9 cellular contexts compared by ENCODE assay signal in the genomic region with DNA sequence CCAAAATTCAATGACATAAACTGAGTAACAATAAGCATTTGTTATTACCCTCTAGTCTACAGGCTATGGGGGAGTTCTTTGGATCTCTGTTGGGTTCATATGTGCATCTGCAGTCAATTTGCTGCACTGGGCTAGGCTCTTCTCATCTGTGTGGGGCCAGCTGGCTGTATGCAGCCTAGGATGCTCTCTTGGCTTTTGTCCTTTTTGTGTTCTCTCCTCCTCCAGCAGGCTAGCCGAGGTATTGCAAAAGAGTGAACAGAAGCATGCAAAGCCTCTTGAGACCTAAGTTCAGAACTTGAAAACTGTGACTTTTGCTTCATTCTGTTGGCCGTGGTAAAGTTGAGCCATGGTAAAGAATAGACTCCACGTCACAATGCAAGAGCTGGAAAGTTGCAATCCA.
DNase-seq lines count a peak whose midpoint lies in the region; ATAC-seq and TF ChIP-seq lines count a peak whose summit lies in the region.
"Had no signal": no experiment of that assay in that cellular context is flagged by ENCODE, and none has a peak within 500 bp of the region (broad histone marks: within the 10 kb centered on the region; RNA-seq: fewer than 3 reads in every experiment).

No MANE protein-coding gene starts in this region.

- TF ChIP-seq CTCF in GM20000 (IDR thresholded peaks at IDR 0.05; ENCODE audit: extremely low read depth, missing control alignments), result peak; percentile 30
- TF ChIP-seq CTCF in PC-9 (conservative IDR thresholded peaks at IDR 0.05), result peak; percentile 63
- TF ChIP-seq CTCF in fibroblast of mammary gland (conservative IDR thresholded peaks at IDR 0.05; ENCODE audit: control insufficient read depth, insufficient read depth, low read depth, low read length), result peak; percentile 58
- peak; percentile 33 for TF ChIP-seq CTCF in smooth muscle cell (IDR thresholded peaks at IDR 0.05; ENCODE audit: borderline replicate concordance, insufficient read depth, poor library complexity, severe bottlenecking)

- H2AFZ ChIP-seq in PC-9 (no peak overlapping the region), smooth muscle cell (ENCODE audit: low read depth) (no peak overlapping the region)

- H3K4me1 ChIP-seq in PC-9 (replicated peaks; ENCODE audit: insufficient read depth) (peaks cover 9% of the 10 kb centered on the region; the same call in 1 of the 2 replicates), smooth muscle cell (ENCODE audit: low read depth) (no peaks in the 10 kb centered on the region)

- intact Hi-C loops in PC-9 (cut with micrococcal nuclease; ENCODE audit: unreplicated experiment), result no loop called here

- H3K4me3 ChIP-seq in PC-9, result no peak overlapping the region
- no peak overlapping the region for H3K4me3 ChIP-seq in fibroblast of mammary gland (ENCODE audit: control insufficient read depth, low read depth, low read length)
- H3K4me3 ChIP-seq in smooth muscle cell, result no peak overlapping the region

- H3K9ac ChIP-seq in smooth muscle cell (ENCODE audit: low read depth), result no peak overlapping the region

- DNase-seq in D341Med (ENCODE audit: low spot score) (peak; percentile 64), GM20000 (ENCODE audit: low spot score) (peak; percentile 26), PC-9 (no peak), fibroblast of mammary gland (ENCODE audit: low read depth) (peak; percentile 59), smooth muscle cell (lab: John Stamatoyannopoulos, UW; ENCODE audit: unreplicated experiment) (no peak)
- no peak for DNase-seq in activated CD8-positive, alpha-beta memory T cell treated with anti-CD3 and anti-CD28 coated beads for 24 hours

- CTCF ChIA-PET in PC-9 (lab: Charles Lee), result no interaction called here

- no TSS peak for BruUV-seq in PC-9 (replicated peaks; lab: Mats Ljungman, UMichigan)

- no peak overlapping the region for H3K27ac ChIP-seq in PC-9
- H3K27ac ChIP-seq in smooth muscle cell (ENCODE audit: low read depth), result no peak overlapping the region
- H3K27ac ChIP-seq: neutrophil had no signal

- H3K36me3 ChIP-seq in PC-9 (ENCODE audit: low read depth), result no peaks in the 10 kb centered on the region
- H3K36me3 ChIP-seq in smooth muscle cell (ENCODE audit: low read depth), result no peaks in the 10 kb centered on the region
- H3K36me3 ChIP-seq: neutrophil had no signal

- H3K9me3 ChIP-seq in PC-9 (ENCODE audit: insufficient read depth, low read depth), result no peaks in the 10 kb centered on the region
- H3K9me3 ChIP-seq in smooth muscle cell (replicated peaks; ENCODE audit: low read depth), result no peaks in the 10 kb centered on the region
- H3K9me3 ChIP-seq: neutrophil had no signal

- H4K20me1 ChIP-seq in PC-9 (ENCODE audit: insufficient read depth) (no peaks in the 10 kb centered on the region), smooth muscle cell (ENCODE audit: low read depth) (no peaks in the 10 kb centered on the region)

- H3K79me2 ChIP-seq in PC-9 (ENCODE audit: low read depth) (no peaks in the 10 kb centered on the region), smooth muscle cell (ENCODE audit: low read depth) (no peaks in the 10 kb centered on the region)

- H3K27me3 ChIP-seq in PC-9 (ENCODE audit: insufficient read depth, low read depth) (no peaks in the 10 kb centered on the region), smooth muscle cell (ENCODE audit: low read depth) (no peaks in the 10 kb centered on the region)
- H3K27me3 ChIP-seq: neutrophil had no signal

- WGBS in smooth muscle cell (ENCODE audit: low lambda C conversion rate), result 45% methylated on average over 3 of the region's 3 CpGs

- no peak overlapping the region for H3K4me2 ChIP-seq in PC-9
- no peak overlapping the region for H3K4me2 ChIP-seq in smooth muscle cell

- H3K9me2 ChIP-seq in PC-9 (ENCODE audit: insufficient read depth), result no peaks in the 10 kb centered on the region

- H3F3A ChIP-seq in PC-9 (ENCODE audit: insufficient read depth, low read depth), result peaks cover 5% of the 10 kb centered on the region
- H3F3A ChIP-seq in smooth muscle cell (ENCODE audit: low read depth), result no peaks in the 10 kb centered on the region

- POLR2A ChIA-PET in PC-9 (lab: Charles Lee; ENCODE audit: unreplicated experiment), result no interaction called here

- ATAC-seq in GM21390 (IDR thresholded peaks at IDR 0.05; ENCODE audit: unreplicated experiment) (no peak), HG03280 (IDR thresholded peaks at IDR 0.05; ENCODE audit: unreplicated experiment) (no peak)

Comparison
In these comparisons a context has a peak if more than half of its experiments do, and no peak if none do; other contexts are left out.
1. DNase-seq: peak in D341Med (single experiment), GM20000 (single experiment) and fibroblast of mammary gland (single experiment); none in PC-9 (0 of 2), smooth muscle cell (single experiment) and activated CD8-positive, alpha-beta memory T cell treated with anti-CD3 and anti-CD28 coated beads for 24 hours (single experiment).
2. Peak in every context shown above with its lines, with median percentiles within 50 percentile points of each other: CTCF ChIP-seq.